In the genomic region with DNA sequence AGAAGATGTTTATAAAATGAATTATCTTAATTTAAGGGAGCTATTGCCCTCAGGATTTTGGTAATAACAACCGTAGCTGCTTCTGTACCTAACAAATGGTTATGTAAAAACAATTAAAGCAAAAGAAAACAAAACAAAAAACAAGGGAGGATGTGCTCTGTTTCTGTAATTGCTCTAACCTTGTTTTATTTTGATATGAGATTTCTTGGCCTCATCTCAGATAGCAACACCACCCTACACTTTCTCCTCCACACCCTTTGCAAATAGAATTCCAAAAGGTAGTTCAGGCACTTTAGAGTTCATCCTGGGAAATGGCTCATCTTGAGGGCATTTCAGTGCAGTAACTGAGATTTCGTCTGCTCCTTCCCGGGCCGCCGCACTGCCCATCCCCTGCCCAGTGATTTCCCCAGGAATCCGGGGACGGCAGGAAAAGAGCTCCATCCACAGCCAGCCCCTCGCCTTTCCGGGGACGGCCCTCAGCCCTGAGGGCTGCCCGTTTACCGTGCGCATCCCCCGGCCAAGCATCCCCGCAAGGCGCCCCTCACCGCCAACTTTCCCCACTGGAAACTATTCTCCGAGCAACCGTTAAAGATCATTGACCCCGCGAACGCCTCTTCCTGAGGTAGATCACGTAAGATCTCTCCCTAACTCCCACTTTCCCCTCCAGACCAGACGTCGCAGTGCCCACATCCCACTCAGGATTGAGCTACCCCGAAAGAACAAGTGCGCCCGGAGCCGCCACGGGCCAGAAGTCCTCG, we compare ENCODE assay signal across 8 cellular contexts. TPM values are rescaled to one million over a fixed set of nuclear protein-coding genes. Genes with fewer than 3 reads are reported as not detected.
A peak's percentile ranks its signal among the peaks of the same experiment; 100 is the strongest.
DNase-seq lines count a peak whose midpoint lies in the region; ATAC-seq and TF ChIP-seq lines count a peak whose summit lies in the region.

No MANE protein-coding gene starts in this region.

- H3K27me3 ChIP-seq in SU-DHL-6 (ENCODE audit: low read length) = no peaks in the 10 kb centered on the region
- peaks cover 14% of the 10 kb centered on the region for H3K27me3 ChIP-seq in neural progenitor cell

- peak; percentile 81 for DNase-seq in activated CD4-positive, alpha-beta T cell treated with anti-CD3 and anti-CD28 coated beads, Interleukin-2, amount 10 ng/mL, durations not matched to agents 24 days and 14 days
- DNase-seq in activated CD4-positive, alpha-beta T cell treated with anti-CD3 and anti-CD28 coated beads for 4 hours = no peak
- DNase-seq in fibroblast of gingiva (ENCODE audit: low read depth) = peak; percentile 6
- peak; percentile 52 for DNase-seq in neural progenitor cell (ENCODE audit: low spot score)
- DNase-seq in posterior vena cava (ENCODE audit: low spot score) = no peak

- H4K20me1 ChIP-seq in SU-DHL-6 (ENCODE audit: low read depth, low read length) (no peaks in the 10 kb centered on the region), neural progenitor cell (ENCODE audit: low read depth) (peaks cover 38% of the 10 kb centered on the region)

- peaks cover 49% of the 10 kb centered on the region for H3K4me1 Mint-ChIP-seq in activated CD4-positive, alpha-beta T cell treated with anti-CD3 and anti-CD28 coated beads, Interleukin-2, amount 10 ng/mL, durations not matched to agents 24 days and 14 days
- peaks cover 24% of the 10 kb centered on the region for H3K4me1 Mint-ChIP-seq in neural progenitor cell

- H3K27ac Mint-ChIP-seq in activated CD4-positive, alpha-beta T cell treated with anti-CD3 and anti-CD28 coated beads, Interleukin-2, amount 10 ng/mL, durations not matched to agents 24 days and 14 days = peak overlapping the region; percentile 93
- H3K27ac Mint-ChIP-seq in neural progenitor cell = peak overlapping the region; percentile 97

- H3K4me1 ChIP-seq in neural progenitor cell = peaks cover 6% of the 10 kb centered on the region

- no peaks in the 10 kb centered on the region for H3K9me2 ChIP-seq in SU-DHL-6 (replicated peaks; ENCODE audit: insufficient read depth, low read length)

- H3K36me3 ChIP-seq in SU-DHL-6 (ENCODE audit: low read length) (no peaks in the 10 kb centered on the region), neural progenitor cell (no peaks in the 10 kb centered on the region)

- H3K4me3 ChIP-seq in SU-DHL-6 (ENCODE audit: insufficient read depth, low read length, poor library complexity, severe bottlenecking) (peak overlapping the region; percentile 88), neural progenitor cell (peak overlapping the region; percentile 75)

- TF ChIP-seq CTCF in SU-DHL-6 (IDR thresholded peaks at IDR 0.05; ENCODE audit: insufficient read depth, low read length, poor library complexity, severe bottlenecking) (no peak), neural progenitor cell (IDR thresholded peaks at IDR 0.05) (no peak)

- peaks cover 24% of the 10 kb centered on the region for H3K36me3 Mint-ChIP-seq in activated CD4-positive, alpha-beta T cell treated with anti-CD3 and anti-CD28 coated beads, Interleukin-2, amount 10 ng/mL, durations not matched to agents 24 days and 14 days (ENCODE audit: low read depth)
- peaks cover 2% of the 10 kb centered on the region for H3K36me3 Mint-ChIP-seq in neural progenitor cell

- peak overlapping the region; percentile 94 for H3K4me3 Mint-ChIP-seq in activated CD4-positive, alpha-beta T cell treated with anti-CD3 and anti-CD28 coated beads, Interleukin-2, amount 10 ng/mL, durations not matched to agents 24 days and 14 days
- peak overlapping the region; percentile 98 for H3K4me3 Mint-ChIP-seq in neural progenitor cell

- H3K9me3 Mint-ChIP-seq in activated CD4-positive, alpha-beta T cell treated with anti-CD3 and anti-CD28 coated beads, Interleukin-2, amount 10 ng/mL, durations not matched to agents 24 days and 14 days = no peaks in the 10 kb centered on the region
- H3K9me3 Mint-ChIP-seq in neural progenitor cell = peaks cover 4% of the 10 kb centered on the region

- H3K27ac ChIP-seq in SU-DHL-6 (ENCODE audit: low read depth, low read length) (peak overlapping the region; percentile 99), neural progenitor cell (no peak overlapping the region)

- H3K79me2 ChIP-seq in SU-DHL-6 (ENCODE audit: insufficient read depth, low read length) (peaks cover 65% of the 10 kb centered on the region), neural progenitor cell (ENCODE audit: low read depth) (peaks cover 48% of the 10 kb centered on the region)

- ATAC-seq in GM18511 (IDR thresholded peaks at IDR 0.05; ENCODE audit: unreplicated experiment) (no peak), HG03280 (IDR thresholded peaks at IDR 0.05; ENCODE audit: unreplicated experiment) (no peak)

- no peaks in the 10 kb centered on the region for H3K27me3 Mint-ChIP-seq in activated CD4-positive, alpha-beta T cell treated with anti-CD3 and anti-CD28 coated beads, Interleukin-2, amount 10 ng/mL, durations not matched to agents 24 days and 14 days
- peaks cover 9% of the 10 kb centered on the region for H3K27me3 Mint-ChIP-seq in neural progenitor cell (ENCODE audit: insufficient read depth, low read depth)

- no peaks in the 10 kb centered on the region for H3K9me3 ChIP-seq in SU-DHL-6 (ENCODE audit: insufficient read depth, low read length)
- H3K9me3 ChIP-seq in neural progenitor cell (ENCODE audit: low read depth) = no peaks in the 10 kb centered on the region

- H3F3A ChIP-seq in SU-DHL-6 (ENCODE audit: insufficient read depth) (peaks cover 58% of the 10 kb centered on the region), neural progenitor cell (ENCODE audit: low read depth) (peaks cover 39% of the 10 kb centered on the region)

- no peak overlapping the region for H2AFZ ChIP-seq in SU-DHL-6 (ENCODE audit: low read depth, low read length, severe bottlenecking)
- H2AFZ ChIP-seq in neural progenitor cell (replicated peaks) = no peak overlapping the region

- H3K4me2 ChIP-seq in SU-DHL-6 (ENCODE audit: low read depth, low read length, poor library complexity, severe bottlenecking) = peak overlapping the region; percentile 94
- peak overlapping the region; percentile 88 for H3K4me2 ChIP-seq in neural progenitor cell

- H3K9ac ChIP-seq in SU-DHL-6 (ENCODE audit: low read length) = peak overlapping the region; percentile 96
- H3K9ac ChIP-seq in neural progenitor cell = peak overlapping the region; percentile 61

- intact Hi-C loops in activated CD4-positive, alpha-beta T cell treated with anti-CD3 and anti-CD28 coated beads, Interleukin-2, amount 10 ng/mL, durations not matched to agents 24 days and 14 days (cut with micrococcal nuclease) = no loop called here
- intact Hi-C loops in posterior vena cava (cut with DNase I) = no loop called here

RNA-seq across cellular contexts. Expression of gene FNBP1, which starts 1.2 kb away (rescaled TPM):
- total RNA-seq in activated CD4-positive, alpha-beta T cell treated with anti-CD3 and anti-CD28 coated beads, Interleukin-2, amount 10 ng/mL, durations not matched to agents 24 days and 14 days = 245 TPM in 2 replicates
- total RNA-seq in neural progenitor cell (ENCODE audit: low replicate concordance) (24.3 and 34.9 TPM in 2 replicates), posterior vena cava (100 to 1,000 TPM; 116 to 165 TPM)

RNA-seq across cellular contexts. Expression of gene GPR107, which starts 11.9 kb away (rescaled TPM):
- total RNA-seq in activated CD4-positive, alpha-beta T cell treated with anti-CD3 and anti-CD28 coated beads, Interleukin-2, amount 10 ng/mL, durations not matched to agents 24 days and 14 days = 19.2 and 23.6 TPM in 2 replicates
- 33.2 and 33.8 TPM in 2 replicates for total RNA-seq in neural progenitor cell (ENCODE audit: low replicate concordance)
- 10 to 100 TPM; 38.3 to 38.9 TPM for total RNA-seq in posterior vena cava

Comparison
In these comparisons a context has a peak if more than half of its experiments do, and no peak if none do; other contexts are left out.
1. DNase-seq: peak in activated CD4-positive, alpha-beta T cell treated with anti-CD3 and anti-CD28 coated beads, Interleukin-2, amount 10 ng/mL, durations not matched to agents 24 days and 14 days (single experiment), fibroblast of gingiva (single experiment) and neural progenitor cell (single experiment); none in activated CD4-positive, alpha-beta T cell treated with anti-CD3 and anti-CD28 coated beads for 4 hours (0 of 2) and posterior vena cava (single experiment).